Comparison of ENCODE assay signal across 8 cellular contexts in genomic region chr19:2040647-2041435, GRCh38. TPM values are rescaled to one million over a fixed set of nuclear protein-coding genes. Genes with fewer than 3 reads are reported as not detected.
DNase-seq lines count a peak whose midpoint lies in the region; ATAC-seq and TF ChIP-seq lines count a peak whose summit lies in the region.

No MANE protein-coding gene starts in this region.

- no peak for DNase-seq in HL-60 (ENCODE audit: low read depth in 1 of 2, low spot score in 1 of 2)
- no peak for DNase-seq in activated CD8-positive, alpha-beta T cell treated with anti-CD3 and anti-CD28 coated beads, Interleukin-2, amount 10 ng/mL, durations not matched to agents 7 days and 5 days
- DNase-seq in hepatocyte (ENCODE audit: low spot score), result no peak
- no peak for DNase-seq in stimulated activated naive B cell treated with anti-CD40 and anti-IgM and Interleukin-4, amounts not matched to agents 10 μg/mL and 1 μg/mL and 100 μg/mL, for 72 hours
- no peak for DNase-seq in stimulated activated CD4-positive, alpha-beta T cell treated with anti-CD3 and anti-CD28 coated beads, Interleukin-1b, Interleukin-23, amount 100 ng/mL, for 48 hours

- H3K36me3 ChIP-seq in hepatocyte (replicated peaks; ENCODE audit: insufficient read depth, low read depth), result no peaks in the 10 kb centered on the region

- H3K79me2 ChIP-seq in hepatocyte, result peaks cover 10% of the 10 kb centered on the region

- no peaks in the 10 kb centered on the region for H3K27me3 Mint-ChIP-seq in activated CD8-positive, alpha-beta T cell treated with anti-CD3 and anti-CD28 coated beads, Interleukin-2, amount 10 ng/mL, durations not matched to agents 7 days and 5 days (ENCODE audit: low read depth)
- H3K27me3 Mint-ChIP-seq in stimulated activated naive B cell treated with anti-CD40 and anti-IgM and Interleukin-4, amounts not matched to agents 10 μg/mL and 1 μg/mL and 100 μg/mL, for 72 hours, result no peaks in the 10 kb centered on the region

- peak overlapping the region; percentile 87 for H3K27ac Mint-ChIP-seq in activated CD8-positive, alpha-beta T cell treated with anti-CD3 and anti-CD28 coated beads, Interleukin-2, amount 10 ng/mL, durations not matched to agents 7 days and 5 days
- peak overlapping the region; percentile 97 for H3K27ac Mint-ChIP-seq in stimulated activated naive B cell treated with anti-CD40 and anti-IgM and Interleukin-4, amounts not matched to agents 10 μg/mL and 1 μg/mL and 100 μg/mL, for 72 hours

- peaks cover 16% of the 10 kb centered on the region for H3K4me1 ChIP-seq in hepatocyte (ENCODE audit: insufficient read depth)

- no peak overlapping the region for H2AFZ ChIP-seq in hepatocyte

- no peaks in the 10 kb centered on the region for H3K9me2 ChIP-seq in hepatocyte (replicated peaks; ENCODE audit: insufficient read depth)

- H3K27me3 ChIP-seq in HL-60 (ENCODE audit: insufficient read depth, poor library complexity, severe bottlenecking) (no peaks in the 10 kb centered on the region), hepatocyte (no peaks in the 10 kb centered on the region)

- POLR2A ChIA-PET in activated CD8-positive, alpha-beta T cell treated with anti-CD3 and anti-CD28 coated beads, Interleukin-2, amount 10 ng/mL, durations not matched to agents 7 days and 5 days (lab: Charles Lee), result interaction anchor here (0.9 to 3.2 kb wide), 4 partner anchors 9 to 21 kb away, joined by 3 to 12 read pairs (median 4); no protein-coding TSS in a partner anchor

- H3K36me3 Mint-ChIP-seq in activated CD8-positive, alpha-beta T cell treated with anti-CD3 and anti-CD28 coated beads, Interleukin-2, amount 10 ng/mL, durations not matched to agents 7 days and 5 days (ENCODE audit: low read depth), result peaks cover 35% of the 10 kb centered on the region
- peaks cover 34 to 54% of the 10 kb centered on the region in 2 donors for H3K36me3 Mint-ChIP-seq in stimulated activated naive B cell treated with anti-CD40 and anti-IgM and Interleukin-4, amounts not matched to agents 10 μg/mL and 1 μg/mL and 100 μg/mL, for 72 hours

- H3K4me2 ChIP-seq in hepatocyte, result peak overlapping the region; percentile 71

- H3K4me1 Mint-ChIP-seq in activated CD8-positive, alpha-beta T cell treated with anti-CD3 and anti-CD28 coated beads, Interleukin-2, amount 10 ng/mL, durations not matched to agents 7 days and 5 days (ENCODE audit: low read depth), result peaks cover 29% of the 10 kb centered on the region
- peaks cover 35 to 70% of the 10 kb centered on the region in 2 donors for H3K4me1 Mint-ChIP-seq in stimulated activated naive B cell treated with anti-CD40 and anti-IgM and Interleukin-4, amounts not matched to agents 10 μg/mL and 1 μg/mL and 100 μg/mL, for 72 hours

- no peak for TF ChIP-seq CTCF in HL-60 (IDR thresholded peaks at IDR 0.05; ENCODE audit: insufficient read depth, low read length)
- TF ChIP-seq CTCF in hepatocyte (IDR thresholded peaks at IDR 0.05; ENCODE audit: poor library complexity), result no peak

- H3K4me3 Mint-ChIP-seq in activated CD8-positive, alpha-beta T cell treated with anti-CD3 and anti-CD28 coated beads, Interleukin-2, amount 10 ng/mL, durations not matched to agents 7 days and 5 days, result no peak overlapping the region
- peak overlapping the region; percentile 82 to 86 for H3K4me3 Mint-ChIP-seq in stimulated activated naive B cell treated with anti-CD40 and anti-IgM and Interleukin-4, amounts not matched to agents 10 μg/mL and 1 μg/mL and 100 μg/mL, for 72 hours

- H3K4me3 ChIP-seq in HL-60 (replicated peaks; ENCODE audit: insufficient read depth, low read length) (no peak overlapping the region), hepatocyte (no peak overlapping the region)

- 96% methylated on average over 26 of the region's 28 CpGs for WGBS in hepatocyte (ENCODE audit: low lambda C conversion rate, missing lambda C conversion rate)

- CTCF ChIA-PET in activated CD8-positive, alpha-beta T cell treated with anti-CD3 and anti-CD28 coated beads, Interleukin-2, amount 10 ng/mL, durations not matched to agents 7 days and 5 days (lab: Charles Lee), result interaction anchor here (1.3 to 3.3 kb wide), 2 partner anchors 21 to 29 kb away, joined by 3 to 15 read pairs; no protein-coding TSS in a partner anchor

- no peak for ATAC-seq in activated CD8-positive, alpha-beta T cell treated with anti-CD3 and anti-CD28 coated beads, Interleukin-2, amount 10 ng/mL, durations not matched to agents 7 days and 5 days
- ATAC-seq in stimulated activated naive B cell treated with anti-CD40 and anti-IgM and Interleukin-4, amounts not matched to agents 10 μg/mL and 1 μg/mL and 100 μg/mL, for 72 hours (replicated peaks), result no peak
- ATAC-seq in HG02571 (IDR thresholded peaks at IDR 0.05; ENCODE audit: unreplicated experiment), result no peak
- ATAC-seq in GM18498 (IDR thresholded peaks at IDR 0.05; ENCODE audit: unreplicated experiment), result no peak
- ATAC-seq in GM21737 (IDR thresholded peaks at IDR 0.05; ENCODE audit: unreplicated experiment), result no peak

- peaks cover 15% of the 10 kb centered on the region for H4K20me1 ChIP-seq in hepatocyte (ENCODE audit: insufficient read depth, poor library complexity, severe bottlenecking)

- H3K27ac ChIP-seq in HL-60 (replicated peaks) (peak overlapping the region; percentile 35), hepatocyte (peak overlapping the region; percentile 89)

- H3K9me3 Mint-ChIP-seq in activated CD8-positive, alpha-beta T cell treated with anti-CD3 and anti-CD28 coated beads, Interleukin-2, amount 10 ng/mL, durations not matched to agents 7 days and 5 days (ENCODE audit: insufficient read depth), result no peaks in the 10 kb centered on the region
- no peaks in the 10 kb centered on the region for H3K9me3 Mint-ChIP-seq in stimulated activated naive B cell treated with anti-CD40 and anti-IgM and Interleukin-4, amounts not matched to agents 10 μg/mL and 1 μg/mL and 100 μg/mL, for 72 hours

- H3K9me3 ChIP-seq in hepatocyte (ENCODE audit: low read depth), result no peaks in the 10 kb centered on the region

RNA-seq across cellular contexts. Expression of gene MKNK2, which starts 10.2 kb away (rescaled TPM):
- 100 to 1,000 TPM; 332 to 348 TPM for total RNA-seq in activated CD8-positive, alpha-beta T cell treated with anti-CD3 and anti-CD28 coated beads, Interleukin-2, amount 10 ng/mL, durations not matched to agents 7 days and 5 days
- 90.4 and 98.2 TPM in 2 replicates for total RNA-seq in hepatocyte
- polyA plus RNA-seq in hepatocyte, result 126 and 136 TPM in 2 replicates

RNA-seq across cellular contexts. Expression of gene BTBD2, which starts 25.3 kb away (rescaled TPM):
- total RNA-seq in activated CD8-positive, alpha-beta T cell treated with anti-CD3 and anti-CD28 coated beads, Interleukin-2, amount 10 ng/mL, durations not matched to agents 7 days and 5 days, result 10 to 100 TPM; 48.2 to 53.4 TPM
- 56.4 and 62.1 TPM in 2 replicates for total RNA-seq in hepatocyte
- polyA plus RNA-seq in hepatocyte, result 71.1 and 76.0 TPM in 2 replicates

RNA-seq across cellular contexts. Expression of gene MOB3A, which starts 55.3 kb away (rescaled TPM):
- total RNA-seq in activated CD8-positive, alpha-beta T cell treated with anti-CD3 and anti-CD28 coated beads, Interleukin-2, amount 10 ng/mL, durations not matched to agents 7 days and 5 days, result 100 to 1,000 TPM; 235 to 240 TPM
- 13.5 and 15.7 TPM in 2 replicates for total RNA-seq in hepatocyte
- polyA plus RNA-seq in hepatocyte, result 25.1 and 27.7 TPM in 2 replicates

RNA-seq across cellular contexts. Expression of gene IZUMO4, which starts 55.9 kb away (rescaled TPM):
- 1 to 10 TPM; 8.7 to 9.5 TPM for total RNA-seq in activated CD8-positive, alpha-beta T cell treated with anti-CD3 and anti-CD28 coated beads, Interleukin-2, amount 10 ng/mL, durations not matched to agents 7 days and 5 days
- total RNA-seq in hepatocyte, result 0.44 and 1.4 TPM in 2 replicates
- 2.8 and 4.0 TPM in 2 replicates for polyA plus RNA-seq in hepatocyte

Comparison
In these comparisons a context has a peak if more than half of its experiments do, and no peak if none do; other contexts are left out.
1. RNA of gene MOB3A, which starts 55.3 kb away (total RNA-seq): 235 to 240 TPM in activated CD8-positive, alpha-beta T cell treated with anti-CD3 and anti-CD28 coated beads, Interleukin-2, amount 10 ng/mL, durations not matched to agents 7 days and 5 days; 13.5 to 15.7 TPM in hepatocyte; every median in the first group is over 10 times any median in the second.